ENCODE assay signal across 22 cellular contexts in the genomic region with DNA sequence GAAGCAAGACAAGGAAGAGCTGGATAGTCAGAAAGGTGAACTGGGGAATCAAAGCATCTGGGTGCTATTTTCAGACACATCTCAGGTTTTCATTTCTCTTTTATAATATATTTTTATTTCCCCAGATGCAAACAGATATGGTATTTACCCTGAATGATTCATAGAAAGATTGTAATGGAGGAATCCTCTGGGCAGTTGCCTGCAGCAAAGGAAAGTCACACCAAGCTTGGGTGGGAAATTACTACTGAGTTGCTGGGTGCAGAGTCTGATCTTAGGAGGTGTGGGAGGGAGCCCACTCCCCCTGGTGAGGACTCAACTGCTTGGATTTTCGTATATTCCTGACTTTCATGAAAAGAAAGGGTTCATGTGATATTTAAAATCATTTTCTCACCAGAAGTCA. TPM values are rescaled to one million over a fixed set of nuclear protein-coding genes. Genes with fewer than 3 reads are reported as not detected.
DNase-seq lines count a peak whose midpoint lies in the region; ATAC-seq, FAIRE-seq and TF ChIP-seq lines count a peak whose summit lies in the region.
"Had no signal": no experiment of that assay in that cellular context is flagged by ENCODE, and none has a peak within 500 bp of the region (broad histone marks: within the 10 kb centered on the region; RNA-seq: fewer than 3 reads in every experiment).

No MANE protein-coding gene starts in this region.

- peak overlapping the region; percentile 1 to 90; a peak in 3 of 6 replicates for H3K27ac ChIP-seq in A549
- H3K27ac ChIP-seq in GM23338 (ENCODE audit: low read depth), result no peak overlapping the region
- H3K27ac ChIP-seq: BLaER1 treated with 17β-estradiol and CSF1 and Interleukin-3, amounts not matched to agents 10 nM and 100 nM; gastroesophageal sphincter; KMS-11 had no signal

- H3K4me3 Mint-ChIP-seq in GM23338 (no peak overlapping the region; the same call in 2 of the 3 replicates), brain (peak overlapping the region; percentile 89 to 97 (median 94)), nephron (peak overlapping the region; percentile 38 to 93 (median 92))
- H3K4me3 Mint-ChIP-seq: T-helper 1 cell treated with Interleukin-12 subunit alpha and Interleukin-12 subunit beta and Interleukin-4 antibody, amounts not matched to agents 30 μg/mL and 1 μg/mL, for 36 hours had no signal

- no peak for TF ChIP-seq EP300 in A549 (IDR thresholded peaks at IDR 0.05)

- no peak overlapping the region for H2AFZ ChIP-seq in GM23338

- intact Hi-C loops in Right ventricle myocardium superior (cut with DNase I), result loop anchor here (5.0 to 10.0 kb wide), 2 partner anchors 57 to 81 kb away; no protein-coding TSS in a partner anchor

- TF ChIP-seq POLR2A in A549 (IDR thresholded peaks at IDR 0.05; ENCODE audit: low read length), result no peak

- peaks cover 8% of the 10 kb centered on the region; the same call in 1 of the 2 replicates for H3F3A ChIP-seq in GM23338 (replicated peaks; ENCODE audit: low read depth)

- H3K79me2 ChIP-seq in GM23338 (replicated peaks; ENCODE audit: insufficient read depth), result 0 out of 2 replicates have a peak, but pooled peaks cover 8% of the 10 kb centered on the region

- no peak overlapping the region for H3K27ac Mint-ChIP-seq in GM23338
- H3K27ac Mint-ChIP-seq in brain, result peak overlapping the region in 4 of 5 experiments; percentile 88 to 97 (median 92)
- H3K27ac Mint-ChIP-seq in nephron, result no peak overlapping the region
- H3K27ac Mint-ChIP-seq: activated T-helper 2 cell treated with anti-CD3 and anti-CD28 coated beads, Interferon-gamma antibody, Interleukin-2, Interleukin-4, amounts not matched to agents 10 μg/mL and 5 μg/mL and 100 μg/mL, durations not matched to agents 14 hours and 24 hours and 36 hours; effector memory CD8-positive, alpha-beta T cell; T-helper 1 cell treated with Interleukin-12 subunit alpha and Interleukin-12 subunit beta and Interleukin-4 antibody, amounts not matched to agents 30 μg/mL and 1 μg/mL, for 36 hours had no signal

- no peaks in the 10 kb centered on the region for H3K9me3 ChIP-seq in A549
- H3K9me3 ChIP-seq: BLaER1 treated with 17β-estradiol and CSF1 and Interleukin-3, amounts not matched to agents 10 nM and 100 nM; gastroesophageal sphincter; HAP-1 had no signal

- CTCF ChIA-PET in A549 (lab: Yijun Ruan, JAX), result interaction anchor here (0.8 to 3.8 kb wide), 8 partner anchors 10 to 86 kb away, joined by 3 to 28 read pairs (median 4); no protein-coding TSS in a partner anchor

- H3K4me1 Mint-ChIP-seq in GM23338 (peaks cover 27% of the 10 kb centered on the region), brain (peaks cover 37% of the 10 kb centered on the region), nephron (peaks cover 25% of the 10 kb centered on the region)

- H3K4me2 ChIP-seq in A549, result peak overlapping the region; percentile 99
- H3K4me2 ChIP-seq in GM23338, result peak overlapping the region; percentile 99; the same call in 1 of the 2 replicates
- H3K4me2 ChIP-seq: KMS-11 had no signal

- H3K27me3 Mint-ChIP-seq in GM23338 (ENCODE audit: insufficient read depth, low read depth, poor library complexity) (peaks cover 38% of the 10 kb centered on the region), brain (peaks cover 18% of the 10 kb centered on the region), nephron (ENCODE audit: low read depth) (peaks cover 35% of the 10 kb centered on the region)

- H3K4me3 ChIP-seq in A549 (0 out of 3 replicates have a peak overlapping the region, but pooled peaks have one; percentile 94), GM23338 (0 out of 2 replicates have a peak overlapping the region, but pooled peaks have one; percentile 89)
- H3K4me3 ChIP-seq: gastroesophageal sphincter, lung had no signal

- 46% methylated on average over 1 of the region's 1 CpG for WGBS in A549 (ENCODE audit: missing lambda C conversion rate)

- H3K27me3 ChIP-seq in GM23338 (ENCODE audit: insufficient read depth), result peaks cover 33% of the 10 kb centered on the region
- H3K27me3 ChIP-seq: gastroesophageal sphincter had no signal

- TF ChIP-seq CTCF in A549 (IDR thresholded peaks at IDR 0.05), result no peak
- TF ChIP-seq CTCF in GM23338 (conservative IDR thresholded peaks at IDR 0.05; ENCODE audit: low read depth in 2 of 2), result no peak
- no peak for TF ChIP-seq CTCF in brain (conservative IDR thresholded peaks at IDR 0.05)
- TF ChIP-seq CTCF in nephron (IDR thresholded peaks at IDR 0.05; ENCODE audit: unreplicated experiment in 3 of 3), result no peak

- no peaks in the 10 kb centered on the region for H3K36me3 ChIP-seq in GM23338 (ENCODE audit: insufficient read depth)
- H3K36me3 ChIP-seq: BLaER1 treated with 17β-estradiol and CSF1 and Interleukin-3, amounts not matched to agents 10 nM and 100 nM; gastroesophageal sphincter; HAP-1 had no signal

- no peak for ATAC-seq in A549
- no peak for ATAC-seq in GM23338
- no peak for ATAC-seq in Right ventricle myocardium superior (ENCODE audit: poor library complexity)
- ATAC-seq in GM19324 (IDR thresholded peaks at IDR 0.05; ENCODE audit: low FRiP score, unreplicated experiment), result no peak
- ATAC-seq: effector memory CD8-positive, alpha-beta T cell; gastroesophageal sphincter had no signal

- H3K9me2 ChIP-seq in GM23338 (ENCODE audit: insufficient read depth), result no peaks in the 10 kb centered on the region

- FAIRE-seq in A549 (lab: Jason Lieb, UNC), result no peak
- FAIRE-seq: colon, G401.6, kidney had no signal

- peaks cover 5% of the 10 kb centered on the region; the same call in 1 of the 2 replicates for H4K20me1 ChIP-seq in GM23338 (replicated peaks; ENCODE audit: insufficient read depth)

- H3K4me1 ChIP-seq in A549 (peaks cover 28% of the 10 kb centered on the region), GM23338 (ENCODE audit: insufficient read depth) (peaks cover 11% of the 10 kb centered on the region)

- POLR2A ChIA-PET in A549 (lab: Yijun Ruan, JAX), result interaction anchor here (1.3 to 1.7 kb wide), 3 partner anchors 20 to 69 kb away, joined by 3 to 6 read pairs (median 4); no protein-coding TSS in a partner anchor

- H3K9me3 Mint-ChIP-seq in GM23338 (no peaks in the 10 kb centered on the region), brain (peaks cover 0 to 3% (median 0%) of the 10 kb centered on the region in 5 experiments), nephron (no peaks in the 10 kb centered on the region)
- H3K9me3 Mint-ChIP-seq: activated T-helper 2 cell treated with anti-CD3 and anti-CD28 coated beads, Interferon-gamma antibody, Interleukin-2, Interleukin-4, amounts not matched to agents 10 μg/mL and 5 μg/mL and 100 μg/mL, durations not matched to agents 14 hours and 24 hours and 36 hours; effector memory CD8-positive, alpha-beta T cell; T-helper 1 cell treated with Interleukin-12 subunit alpha and Interleukin-12 subunit beta and Interleukin-4 antibody, amounts not matched to agents 30 μg/mL and 1 μg/mL, for 36 hours had no signal

- H3K36me3 Mint-ChIP-seq in GM23338 (ENCODE audit: low read depth), result no peaks in the 10 kb centered on the region; the same call in 2 of the 3 replicates
- peaks cover 7% of the 10 kb centered on the region for H3K36me3 Mint-ChIP-seq in brain
- no peaks in the 10 kb centered on the region for H3K36me3 Mint-ChIP-seq in nephron (ENCODE audit: low read depth)

- TF ChIP-seq RAD21 in A549 (conservative IDR thresholded peaks at IDR 0.05 in 1 of 2, IDR thresholded peaks at IDR 0.05 in 1 of 2), result no peak

- no peak for DNase-seq in A549 (ENCODE audit: low read depth in 1 of 2, low spot score in 1 of 2)
- DNase-seq in GM23338 (ENCODE audit: low spot score), result no peak
- no peak for DNase-seq in Right ventricle myocardium superior
- no peak for DNase-seq in COLO829 (ENCODE audit: low spot score)
- no peak for DNase-seq in GDM1 (lab: John Stamatoyannopoulos, UW)
- DNase-seq: effector memory CD8-positive, alpha-beta T cell; kidney; NCI-H1930; NCI-H774 had no signal

TF ChIP-seq in A549, 52 proteins besides CTCF, POLR2A, EP300 and RAD21:
- TF ChIP-seq ZC3H11A (IDR thresholded peaks at IDR 0.05) (no peak), HOXB13 (CRISPR knock-in tag; IDR thresholded peaks at IDR 0.05; ENCODE audit: low read depth) (no peak), GATA3 (IDR thresholded peaks at IDR 0.05; ENCODE audit: borderline replicate concordance) (peak; percentile 24; the same call in 1 of the 2 replicates), KDM5A (IDR thresholded peaks at IDR 0.05) (no peak)
- TF ChIP-seq, protein P1, sequence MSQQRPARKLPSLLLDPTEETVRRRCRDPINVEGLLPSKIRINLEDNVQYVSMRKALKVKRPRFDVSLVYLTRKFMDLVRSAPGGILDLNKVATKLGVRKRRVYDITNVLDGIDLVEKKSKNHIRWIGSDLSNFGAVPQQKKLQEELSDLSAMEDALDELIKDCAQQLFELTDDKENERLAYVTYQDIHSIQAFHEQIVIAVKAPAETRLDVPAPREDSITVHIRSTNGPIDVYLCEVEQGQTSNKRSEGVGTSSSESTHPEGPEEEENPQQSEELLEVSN (IDR thresholded peaks at IDR 0.05; ENCODE audit: borderline replicate concordance, low read depth), result no peak

TF ChIP-seq in GM23338, 12 proteins besides CTCF, POLR2A, EP300 and RAD21 (continues in another document):
- TF ChIP-seq, protein P2, sequence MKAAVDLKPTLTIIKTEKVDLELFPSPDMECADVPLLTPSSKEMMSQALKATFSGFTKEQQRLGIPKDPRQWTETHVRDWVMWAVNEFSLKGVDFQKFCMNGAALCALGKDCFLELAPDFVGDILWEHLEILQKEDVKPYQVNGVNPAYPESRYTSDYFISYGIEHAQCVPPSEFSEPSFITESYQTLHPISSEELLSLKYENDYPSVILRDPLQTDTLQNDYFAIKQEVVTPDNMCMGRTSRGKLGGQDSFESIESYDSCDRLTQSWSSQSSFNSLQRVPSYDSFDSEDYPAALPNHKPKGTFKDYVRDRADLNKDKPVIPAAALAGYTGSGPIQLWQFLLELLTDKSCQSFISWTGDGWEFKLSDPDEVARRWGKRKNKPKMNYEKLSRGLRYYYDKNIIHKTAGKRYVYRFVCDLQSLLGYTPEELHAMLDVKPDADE (IDR thresholded peaks at IDR 0.05), result no peak
- TF ChIP-seq EZH2phosphoT487 (IDR thresholded peaks at IDR 0.05; ENCODE audit: unreplicated experiment) (no peak), EZH2 (IDR thresholded peaks at IDR 0.05; ENCODE audit: low read depth, unreplicated experiment) (no peak), ZNF331 (CRISPR knock-in tag; IDR thresholded peaks at IDR 0.05; ENCODE audit: low read depth) (no peak), POLR2AphosphoS5 (IDR thresholded peaks at IDR 0.05; ENCODE audit: low read depth) (no peak), ZNF114 (CRISPR knock-in tag; IDR thresholded peaks at IDR 0.05) (no peak), JUNB (IDR thresholded peaks at IDR 0.05; ENCODE audit: unreplicated experiment) (no peak)

RNA-seq across cellular contexts. Expression of a gene that starts 2.1 kb away (rescaled TPM):
- polyA plus RNA-seq in A549 (2011; rRNA removed) (6.5 and 8.1 TPM in 2 replicates), A549 (2017; fragmentation: RNase III; extraction: RNeasy Plus Mini Kit Qiagen cat#74134 plus additional on column Dnase treatment) (10.4 to 13.1 TPM (median 12.5 TPM) in 3 replicates), GM23338 (2016; fragmentation: Nextera tagmentation; extraction: Ambion mirVana) (2.9 and 3.3 TPM in 2 replicates), brain (ENCODE audit: insufficient read depth, low read depth, low replicate concordance) (23.8 TPM)
- 6.0 and 7.6 TPM in 2 replicates for polyA plus RNA-seq in A549 (2012; cell fraction: cytosol; rRNA removed)
- 14.5 and 20.4 TPM in 2 replicates for polyA plus RNA-seq in A549 (2012; cell fraction: nucleus; rRNA removed)
- 23.8 and 25.5 TPM in 2 replicates for polyA minus RNA-seq in A549 (2011; rRNA and poly(A)+ RNA removed)
- total RNA-seq in GM23338 (2014; rRNA removed; shearing (Covaris generic)), result 10.7 and 11.8 TPM in 2 replicates
- 3.8 TPM for total RNA-seq in Right ventricle myocardium superior
- total RNA-seq: OCI-LY7 had no signal

Comparison
In these comparisons a context has a peak if more than half of its experiments do, and no peak if none do; other contexts are left out.
1. H3K27ac Mint-ChIP-seq: peak in brain (4 of 5); none in GM23338 (single experiment) and nephron (0 of 3).